In the genomic region with DNA sequence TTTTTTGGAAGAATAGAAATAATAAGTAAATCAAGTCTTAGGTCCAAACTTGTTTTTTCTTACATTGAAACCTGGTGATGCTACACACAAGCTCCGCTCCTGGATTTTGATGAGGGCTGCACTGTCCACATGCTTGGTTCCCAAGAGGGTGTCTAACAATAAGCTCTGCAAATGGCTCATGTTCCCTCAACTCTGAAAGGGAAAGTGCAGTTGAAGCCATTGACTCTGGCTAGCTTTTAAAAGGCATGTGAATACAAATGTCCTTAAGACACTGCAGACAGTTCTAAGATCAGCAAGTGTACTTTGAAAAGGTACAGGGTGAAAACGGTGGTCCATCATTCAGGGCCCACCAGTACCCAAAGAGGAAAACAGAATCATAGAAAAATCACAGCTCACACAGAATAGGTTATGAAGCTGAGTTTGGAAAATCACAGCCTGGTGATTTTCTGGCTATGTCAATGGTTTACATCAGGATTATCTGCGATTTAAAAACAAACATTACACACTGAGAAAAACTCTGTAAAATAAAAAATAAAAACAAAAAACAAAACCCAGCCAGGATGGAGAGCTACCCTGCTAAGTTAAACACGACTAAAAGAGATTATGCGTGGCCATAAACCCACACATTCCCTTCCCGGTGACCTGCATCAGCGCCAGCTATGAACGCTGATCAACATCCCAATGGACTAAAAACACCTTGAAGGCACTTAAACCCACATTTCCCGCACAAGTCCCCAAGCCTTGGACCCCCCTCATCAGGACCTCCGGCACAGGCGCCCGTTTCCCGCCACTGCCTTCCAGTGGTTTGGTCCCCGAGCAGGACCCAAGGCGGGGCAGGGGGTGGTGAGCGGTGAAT, we compare ENCODE assay signal across 1 cellular context.
TF ChIP-seq lines count a peak whose summit lies in the region.

No MANE protein-coding gene starts in this region.

TF ChIP-seq in HCT116, 20 proteins besides CTCF, POLR2A, EP300 and RAD21:
- TF ChIP-seq EGR1 (IDR thresholded peaks at IDR 0.05; ENCODE audit: low read depth) (no peak), SIN3A (IDR thresholded peaks at IDR 0.05; ENCODE audit: low read depth) (no peak), ELF1 (IDR thresholded peaks at IDR 0.05; ENCODE audit: borderline replicate concordance, low read depth) (no peak), FOSL1 (IDR thresholded peaks at IDR 0.05; ENCODE audit: low read depth) (no peak), JUND (IDR thresholded peaks at IDR 0.05) (no peak), TCF7L2 (IDR thresholded peaks at IDR 0.05; ENCODE audit: borderline replicate concordance, extremely low read depth, insufficient read depth, insufficient read length) (no peak), YY1 (IDR thresholded peaks at IDR 0.05; ENCODE audit: extremely low read depth, insufficient replicate concordance, low read depth, low read length) (no peak)
- TF ChIP-seq, protein P1, sequence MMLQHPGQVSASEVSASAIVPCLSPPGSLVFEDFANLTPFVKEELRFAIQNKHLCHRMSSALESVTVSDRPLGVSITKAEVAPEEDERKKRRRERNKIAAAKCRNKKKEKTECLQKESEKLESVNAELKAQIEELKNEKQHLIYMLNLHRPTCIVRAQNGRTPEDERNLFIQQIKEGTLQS (IDR thresholded peaks at IDR 0.05): no peak
